In genomic region chr5:180868960-180869359, GRCh38 we compare ENCODE assay signal across 9 cellular contexts. TPM values are rescaled to one million over a fixed set of nuclear protein-coding genes. Genes with fewer than 3 reads are reported as not detected.
DNase-seq lines count a peak whose midpoint lies in the region; ATAC-seq, FAIRE-seq and TF ChIP-seq lines count a peak whose summit lies in the region.
"Had no signal": no experiment of that assay in that cellular context is flagged by ENCODE, and none has a peak within 500 bp of the region (broad histone marks: within the 10 kb centered on the region; RNA-seq: fewer than 3 reads in every experiment).

No MANE protein-coding gene starts in this region.

- H3K27me3 Mint-ChIP-seq in CD8-positive, alpha-beta memory T cell: peaks cover 15 to 24% of the 10 kb centered on the region in 2 donors

- peak; percentile 71 for FAIRE-seq in HepG2 (lab: Jason Lieb, UNC)

- TF ChIP-seq CTCF in choroid plexus epithelial cell (conservative IDR thresholded peaks at IDR 0.05; ENCODE audit: low read depth, low read length) (peak; percentile 93), HepG2 (CRISPR knock-in tag; IDR thresholded peaks at IDR 0.05) (peak; percentile 89)

- peak; percentile 77 for TF ChIP-seq RAD21 in HepG2 (CRISPR knock-in tag; IDR thresholded peaks at IDR 0.05)

- H3K27me3 ChIP-seq in CD8-positive, alpha-beta memory T cell (ENCODE audit: insufficient read depth, low read length, poor library complexity, severe bottlenecking): no peaks in the 10 kb centered on the region
- 0 out of 5 replicates have a peak, but pooled peaks cover 0 to 8% of the 10 kb centered on the region in 2 experiments for H3K27me3 ChIP-seq in HepG2 (ENCODE audit: control insufficient read depth in 1 of 2, insufficient read depth in 2 of 2, low read length in 2 of 2)

- no peaks in the 10 kb centered on the region for H3K9me3 ChIP-seq in CD8-positive, alpha-beta memory T cell (ENCODE audit: low read length)
- H3K9me3 ChIP-seq in HepG2 (ENCODE audit: low read length): no peaks in the 10 kb centered on the region

- H3K4me1 Mint-ChIP-seq in CD8-positive, alpha-beta memory T cell: peaks cover 3 to 11% (median 10%) of the 10 kb centered on the region in 3 donors

- no peak overlapping the region for H2AFZ ChIP-seq in HepG2 (ENCODE audit: low read length)

- no peak overlapping the region for H3K4me2 ChIP-seq in HepG2 (ENCODE audit: low read depth, low read length)

- no peak overlapping the region for H3K4me3 Mint-ChIP-seq in CD8-positive, alpha-beta memory T cell

- H3K9me3 Mint-ChIP-seq in CD8-positive, alpha-beta memory T cell: no peaks in the 10 kb centered on the region
- H3K9me3 Mint-ChIP-seq: IgD-negative memory B cell had no signal

- TF ChIP-seq EP300 in HepG2 (IDR thresholded peaks at IDR 0.05; ENCODE audit: low read depth in 2 of 2, low read length in 2 of 2) (no peak), HepG2 (CRISPR knock-in tag; IDR thresholded peaks at IDR 0.05; ENCODE audit: borderline replicate concordance) (no peak)

- POLR2A ChIA-PET in CD8-positive, alpha-beta memory T cell (lab: Charles Lee): interaction anchor here (1.0 kb wide), 1 partner anchor 58 kb away, joined by 3 read pairs; no protein-coding TSS in a partner anchor
- POLR2A ChIA-PET in HepG2 (lab: Yijun Ruan, JAX): no interaction called here

- H3K79me2 ChIP-seq in HepG2 (ENCODE audit: insufficient read depth, low read length): no peaks in the 10 kb centered on the region

- no peak overlapping the region for H3K4me3 ChIP-seq in CD8-positive, alpha-beta memory T cell (ENCODE audit: low read length)
- H3K4me3 ChIP-seq in choroid plexus epithelial cell (ENCODE audit: low read depth, low read length) (no peak overlapping the region), HepG2 (replicated peaks in 1 of 3; ENCODE audit: insufficient read depth in 1 of 3, low read depth in 2 of 3, low read length in 3 of 3) (no peak overlapping the region)

- intact Hi-C loops in HepG2 (cut with micrococcal nuclease; ENCODE audit: unreplicated experiment): loop anchor here (10.0 kb wide), 1 partner anchor 286 kb away; no protein-coding TSS in a partner anchor

- CTCF ChIA-PET in CD8-positive, alpha-beta memory T cell (lab: Charles Lee): interaction anchor here (1.1 to 2.1 kb wide), 3 partner anchors 38 to 85 kb away, joined by 4 to 12 read pairs (median 7); partner anchors contain the start of gene MGAT1
- CTCF ChIA-PET in HepG2 (lab: Yijun Ruan, JAX; ENCODE audit: low intra/inter-chr PET ratio, low total read pairs): interaction anchor here (0.7 to 1.7 kb wide), 3 partner anchors 84 to 290 kb away, joined by 3 to 11 read pairs (median 3); no protein-coding TSS in a partner anchor

- BruUV-seq in HepG2 (replicated peaks; lab: Mats Ljungman, UMichigan): no TSS peak

- peak; percentile 25 to 64 (median 34) for DNase-seq in CD8-positive, alpha-beta memory T cell
- DNase-seq in NCI-H526 (lab: John Stamatoyannopoulos, UW): peak; percentile 58 to 82
- peak; percentile 44 to 68 for DNase-seq in activated CD4-positive, alpha-beta T cell treated with anti-CD3 and anti-CD28 coated beads for 4 hours
- peak; percentile 82 for DNase-seq in choroid plexus epithelial cell (ENCODE audit: low read depth)
- DNase-seq in HepG2 (ENCODE audit: low spot score): peak; percentile 66
- peak; percentile 32 to 70 (median 33) for DNase-seq in stimulated activated CD4-positive, alpha-beta T cell treated with anti-CD3 and anti-CD28 coated beads, TNF-alpha, amount 100 ng/mL, for 24 hours (ENCODE audit: low read depth in 3 of 3)

- no peak for TF ChIP-seq POLR2A in HepG2 (IDR thresholded peaks at IDR 0.05; ENCODE audit: insufficient read depth in 1 of 2, low read depth in 2 of 2, low read length in 2 of 2)

- H3K27ac Mint-ChIP-seq in CD8-positive, alpha-beta memory T cell: no peak overlapping the region

- no peak overlapping the region for H3K27ac ChIP-seq in CD8-positive, alpha-beta memory T cell (ENCODE audit: low read depth, low read length)
- H3K27ac ChIP-seq in HepG2 (ENCODE audit: extremely low read length, insufficient read depth, low read length): no peak overlapping the region

- no peaks in the 10 kb centered on the region for H3K36me3 ChIP-seq in CD8-positive, alpha-beta memory T cell (ENCODE audit: insufficient read depth, low read length)
- H3K36me3 ChIP-seq in HepG2 (replicated peaks in 1 of 2; ENCODE audit: control insufficient read depth in 1 of 2, insufficient read depth in 2 of 2, low read length in 2 of 2): no peaks in the 10 kb centered on the region

- peak; percentile 56 for ATAC-seq in HG02885 (IDR thresholded peaks at IDR 0.05; ENCODE audit: poor library complexity, unreplicated experiment)
- peak; percentile 79 for ATAC-seq in HepG2
- no peak for ATAC-seq in GM18858 (IDR thresholded peaks at IDR 0.05; ENCODE audit: unreplicated experiment)

- WGBS in HepG2 (ENCODE audit: low lambda C conversion rate): 0% methylated on average over 3 of the region's 3 CpGs

- H3K36me3 Mint-ChIP-seq in CD8-positive, alpha-beta memory T cell: no peaks in the 10 kb centered on the region
- H3K36me3 Mint-ChIP-seq: IgD-negative memory B cell had no signal

- no peak overlapping the region for H3K9ac ChIP-seq in HepG2 (ENCODE audit: insufficient read depth, low read depth, low read length)

- H4K20me1 ChIP-seq in HepG2 (ENCODE audit: insufficient read depth, low read length): no peaks in the 10 kb centered on the region

- in situ Hi-C loops in HepG2 (cut with HindIII; ENCODE audit: extremely low pct_ligation_motif_present, low pct_unique_long_range_greater_than_20kb): no loop called here

- H3K4me1 ChIP-seq in CD8-positive, alpha-beta memory T cell (ENCODE audit: insufficient read depth, low read length): no peaks in the 10 kb centered on the region
- no peaks in the 10 kb centered on the region for H3K4me1 ChIP-seq in HepG2 (ENCODE audit: insufficient read depth, low read length)

TF ChIP-seq in HepG2, 621 proteins besides CTCF, POLR2A, EP300 and RAD21 (continues in another document):
- no peak for TF ChIP-seq ZNF564 (CRISPR knock-in tag; IDR thresholded peaks at IDR 0.05)
- no peak for TF ChIP-seq FOXK1 (CRISPR knock-in tag; IDR thresholded peaks at IDR 0.05; ENCODE audit: borderline replicate concordance, low read depth)
- TF ChIP-seq ZNF570 (CRISPR knock-in tag; IDR thresholded peaks at IDR 0.05; ENCODE audit: borderline replicate concordance): no peak
- TF ChIP-seq HES4 (CRISPR knock-in tag; IDR thresholded peaks at IDR 0.05; ENCODE audit: borderline replicate concordance): no peak
- 0 out of 2 replicates have a peak, but pooled peaks have one; percentile 17 for TF ChIP-seq ELF3 (CRISPR knock-in tag; IDR thresholded peaks at IDR 0.05)

RNA-seq across cellular contexts. Expression of gene ZFP62, which starts 7.9 kb away (rescaled TPM):
- total RNA-seq in CD8-positive, alpha-beta memory T cell: 10 to 100 TPM; 27.6 to 34.1 TPM
- polyA plus RNA-seq in CD8-positive, alpha-beta memory T cell: 20.1 TPM
- 18.9 and 19.4 TPM in 2 replicates for total RNA-seq in HepG2 (2016; rRNA removed; fragmentation: Illumina TruSeq; extraction: Trizol)
- 5.7 and 6.2 TPM in 2 replicates for total RNA-seq in HepG2 (2016; cell fraction: cytosol; rRNA removed; fragmentation: Illumina TruSeq; extraction: Trizol; ENCODE audit: low read depth)
- 20.1 and 22.7 TPM in 2 replicates for total RNA-seq in HepG2 (2016; cell fraction: insoluble cytoplasmic fraction; rRNA removed; fragmentation: Illumina TruSeq; extraction: Trizol)
- total RNA-seq in HepG2 (2016; cell fraction: membrane; rRNA removed; fragmentation: Illumina TruSeq; extraction: Trizol): 10.4 and 12.0 TPM in 2 replicates
- 19.0 and 23.1 TPM in 2 replicates for total RNA-seq in HepG2 (2016; cell fraction: nucleus; rRNA removed; fragmentation: Illumina TruSeq; extraction: Trizol)
- 8.2 and 8.4 TPM in 2 replicates for polyA plus RNA-seq in HepG2 (2011; rRNA removed)
- 2.3 and 4.2 TPM in 2 replicates for polyA plus RNA-seq in HepG2 (2011; cell fraction: cytosol; rRNA removed)
- polyA plus RNA-seq in HepG2 (2011; cell fraction: nucleus; rRNA removed): 10.7 and 13.1 TPM in 2 replicates
- polyA plus RNA-seq in HepG2 (2012): 12.0 and 13.8 TPM in 2 replicates
- polyA plus RNA-seq in HepG2 (2016; cell fraction: cytosol; fragmentation: Illumina TruSeq; extraction: Trizol; ENCODE audit: low read depth): 4.5 and 6.5 TPM in 2 replicates
- 12.0 and 13.7 TPM in 2 replicates for polyA plus RNA-seq in HepG2 (2016; cell fraction: insoluble cytoplasmic fraction; fragmentation: Illumina TruSeq; extraction: Trizol; ENCODE audit: low read depth)
- 7.0 and 7.5 TPM in 2 replicates for polyA plus RNA-seq in HepG2 (2016; cell fraction: membrane; fragmentation: Illumina TruSeq; extraction: Trizol; ENCODE audit: low read depth)
- polyA plus RNA-seq in HepG2 (2016; cell fraction: nucleus; fragmentation: Illumina TruSeq; extraction: Trizol; ENCODE audit: insufficient read depth, low read depth): 22.7 and 27.8 TPM in 2 replicates
- polyA minus RNA-seq in HepG2 (2011; rRNA and poly(A)+ RNA removed; ENCODE audit: low replicate concordance): 0.80 and 9.4 TPM in 2 replicates
- 7.9 and 8.4 TPM in 2 replicates for polyA minus RNA-seq in HepG2 (2011; cell fraction: cytosol; rRNA and poly(A)+ RNA removed)
- polyA minus RNA-seq in HepG2 (2011; cell fraction: nucleus; rRNA and poly(A)+ RNA removed): 19.1 and 29.2 TPM in 2 replicates

RNA-seq across cellular contexts. Expression of gene BTNL8, which starts 30.0 kb away (rescaled TPM):
- under 1 TPM in 1 of 2 experiments, not detected in 1; 0.13 TPM for total RNA-seq in CD8-positive, alpha-beta memory T cell
- polyA plus RNA-seq in CD8-positive, alpha-beta memory T cell: not detected
- not detected in 2 replicates for total RNA-seq in HepG2 (2016; rRNA removed; fragmentation: Illumina TruSeq; extraction: Trizol)
- not detected in 2 replicates for total RNA-seq in HepG2 (2016; cell fraction: cytosol; rRNA removed; fragmentation: Illumina TruSeq; extraction: Trizol; ENCODE audit: low read depth)
- not detected in 2 replicates for total RNA-seq in HepG2 (2016; cell fraction: insoluble cytoplasmic fraction; rRNA removed; fragmentation: Illumina TruSeq; extraction: Trizol)
- total RNA-seq in HepG2 (2016; cell fraction: membrane; rRNA removed; fragmentation: Illumina TruSeq; extraction: Trizol): not detected in 2 replicates
- not detected in 2 replicates for total RNA-seq in HepG2 (2016; cell fraction: nucleus; rRNA removed; fragmentation: Illumina TruSeq; extraction: Trizol)
- polyA plus RNA-seq in HepG2 (2011; rRNA removed): not detected in 2 replicates
- not detected in 2 replicates for polyA plus RNA-seq in HepG2 (2011; cell fraction: cytosol; rRNA removed)
- polyA plus RNA-seq in HepG2 (2011; cell fraction: nucleus; rRNA removed): not detected in 2 replicates
- polyA plus RNA-seq in HepG2 (2012): not detected in 2 replicates
- polyA plus RNA-seq in HepG2 (2016; cell fraction: cytosol; fragmentation: Illumina TruSeq; extraction: Trizol; ENCODE audit: low read depth): not detected in 2 replicates
- not detected in 2 replicates for polyA plus RNA-seq in HepG2 (2016; cell fraction: insoluble cytoplasmic fraction; fragmentation: Illumina TruSeq; extraction: Trizol; ENCODE audit: low read depth)
- not detected in 2 replicates for polyA plus RNA-seq in HepG2 (2016; cell fraction: membrane; fragmentation: Illumina TruSeq; extraction: Trizol; ENCODE audit: low read depth)
- not detected in 2 replicates for polyA plus RNA-seq in HepG2 (2016; cell fraction: nucleus; fragmentation: Illumina TruSeq; extraction: Trizol; ENCODE audit: insufficient read depth, low read depth)
- not detected in 2 replicates for polyA minus RNA-seq in HepG2 (2011; rRNA and poly(A)+ RNA removed; ENCODE audit: low replicate concordance)
- polyA minus RNA-seq in HepG2 (2011; cell fraction: cytosol; rRNA and poly(A)+ RNA removed): not detected in 2 replicates
- not detected in 2 replicates for polyA minus RNA-seq in HepG2 (2011; cell fraction: nucleus; rRNA and poly(A)+ RNA removed)
- polyA plus RNA-seq: IgD-negative memory B cell had no signal
